Comparison of ENCODE assay signal across 32 cellular contexts in the genomic region with DNA sequence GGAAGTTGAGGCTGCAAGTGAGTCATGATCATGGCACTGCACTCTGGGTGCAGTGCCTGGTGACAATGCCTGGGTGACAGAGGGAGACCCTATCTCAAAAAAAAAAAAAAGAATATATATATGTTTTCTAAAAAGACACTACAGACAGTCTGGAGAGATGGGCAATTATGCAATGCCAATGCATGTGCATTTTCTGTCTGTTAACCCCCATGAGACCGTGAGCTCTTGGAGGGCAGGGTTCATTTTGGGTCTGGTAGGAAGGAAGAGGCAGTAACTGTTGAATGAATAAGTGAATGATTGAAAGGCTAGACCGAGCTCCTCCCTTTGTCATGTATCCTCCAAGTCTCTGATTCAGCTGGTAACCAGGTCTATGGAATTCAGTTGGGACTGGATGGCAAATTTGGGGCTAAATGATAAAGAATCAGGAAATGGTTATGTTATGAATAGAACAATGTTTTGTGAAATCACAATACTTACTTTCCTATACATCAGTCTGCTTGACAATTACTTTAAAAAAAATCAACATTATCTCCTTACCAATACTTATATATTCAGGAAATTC. TPM values are rescaled to one million over a fixed set of nuclear protein-coding genes. Genes with fewer than 3 reads are reported as not detected.
"Had no signal": no experiment of that assay in that cellular context is flagged by ENCODE, and none has a peak within 500 bp of the region (broad histone marks: within the 10 kb centered on the region; RNA-seq: fewer than 3 reads in every experiment).

No MANE protein-coding gene starts in this region.

- H3K27ac Mint-ChIP-seq: activated naive CD8-positive, alpha-beta T cell; activated T-helper 2 cell treated with anti-CD3 and anti-CD28 coated beads, Interferon-gamma antibody, Interleukin-2, Interleukin-4, amounts not matched to agents 10 μg/mL and 5 μg/mL and 100 μg/mL, durations not matched to agents 14 hours and 24 hours and 36 hours; mesothelial cell of epicardium; stimulated activated memory B cell treated with anti-CD40 and anti-IgM and Interleukin-4, amounts not matched to agents 10 μg/mL and 1 μg/mL and 100 μg/mL, for 72 hours; stimulated activated naive CD8-positive, alpha-beta T cell treated with anti-CD3 and anti-CD28 coated beads, Interleukin-15, amount 100 ng/mL, for 72 hours; T-helper 2 cell treated with Interferon-gamma antibody and Interleukin-4, amounts not matched to agents 5 μg/mL and 100 μg/mL, for 36 hours had no signal

- H3K4me3 Mint-ChIP-seq: activated naive CD8-positive, alpha-beta T cell; central memory CD8-positive, alpha-beta T cell; mesothelial cell of epicardium; naive thymus-derived CD4-positive, alpha-beta T cell; stimulated activated memory B cell treated with anti-CD40 and anti-IgM and Interleukin-4, amounts not matched to agents 10 μg/mL and 1 μg/mL and 100 μg/mL, for 72 hours; stimulated activated naive CD8-positive, alpha-beta T cell treated with anti-CD3 and anti-CD28 coated beads, Interleukin-15, amount 100 ng/mL, for 72 hours; T-helper 2 cell treated with Interferon-gamma antibody and Interleukin-4, amounts not matched to agents 5 μg/mL and 100 μg/mL, for 36 hours had no signal

- ATAC-seq: activated CD4-positive, CD25-positive, alpha-beta regulatory T cell treated with anti-CD3 and anti-CD28 coated beads, Interleukin-2, amount 50 U/mL, for 24 hours; naive thymus-derived CD4-positive, alpha-beta T cell; stimulated activated memory B cell treated with anti-CD40 and anti-IgM and Interleukin-4, amounts not matched to agents 10 μg/mL and 1 μg/mL and 100 μg/mL, for 72 hours; stimulated activated naive CD8-positive, alpha-beta T cell treated with anti-CD3 and anti-CD28 coated beads, Interleukin-15, amount 100 ng/mL, for 72 hours; upper lobe of right lung had no signal

- H3K27me3 ChIP-seq: dorsolateral prefrontal cortex, gastroesophageal sphincter, hepatocyte, upper lobe of right lung had no signal

- H3K36me3 ChIP-seq: gastroesophageal sphincter, upper lobe of right lung, WERI-Rb-1 had no signal

- H2AFZ ChIP-seq: hepatocyte, parathyroid adenoma had no signal

- H3K27ac ChIP-seq: hepatocyte, parathyroid adenoma, psoas muscle, upper lobe of right lung, WERI-Rb-1 had no signal

- H3K9me3 ChIP-seq: gastroesophageal sphincter, psoas muscle, upper lobe of right lung had no signal

- H3K4me2 ChIP-seq: hepatocyte, smooth muscle cell had no signal

- H3K36me3 Mint-ChIP-seq: activated naive CD8-positive, alpha-beta T cell; mesothelial cell of epicardium; naive thymus-derived CD4-positive, alpha-beta T cell; stimulated activated memory B cell treated with anti-CD40 and anti-IgM and Interleukin-4, amounts not matched to agents 10 μg/mL and 1 μg/mL and 100 μg/mL, for 72 hours had no signal

- H3K9ac ChIP-seq: parathyroid adenoma had no signal

- H3K4me1 ChIP-seq: parathyroid adenoma, upper lobe of right lung had no signal

- DNase-seq: activated CD4-positive, alpha-beta T cell treated with anti-CD3 and anti-CD28 coated beads for 48 hours; activated CD4-positive, alpha-beta T cell treated with anti-CD3 and anti-CD28 coated beads, Interleukin-2, amount 50 U/mL, for 48 hours; activated naive CD4-positive, alpha-beta T cell; activated T-cell treated with anti-CD3 and anti-CD28 coated beads, Interleukin-2, amount 50 U/mL, for 48 hours; anterior cingulate cortex; dorsolateral prefrontal cortex; effector memory CD4-positive, alpha-beta T cell; erythroblast; kidney; naive thymus-derived CD4-positive, alpha-beta T cell; occipital lobe; psoas muscle; stimulated activated CD4-positive, alpha-beta T cell treated with anti-CD3 and anti-CD28 coated beads, Interleukin-1b, Interleukin-23, amount 100 ng/mL, for 48 hours; stimulated activated CD4-positive, alpha-beta T cell treated with anti-CD3 and anti-CD28 coated beads, Interleukin-4, amount 100 ng/mL, for 4 hours; stimulated activated CD8-positive, alpha-beta memory T cell treated with anti-CD3 and anti-CD28 coated beads, Interleukin-4, amount 100 ng/mL, for 48 hours; stimulated activated naive CD8-positive, alpha-beta T cell treated with anti-CD3 and anti-CD28 coated beads, Interleukin-15, amount 100 ng/mL, for 72 hours; substantia nigra; T-helper 1 cell; upper lobe of right lung; WERI-Rb-1 had no signal

- H3K4me3 ChIP-seq: dorsolateral prefrontal cortex, gastroesophageal sphincter, hepatocyte, psoas muscle, smooth muscle cell, upper lobe of right lung had no signal

- H3K9me3 Mint-ChIP-seq: activated T-helper 2 cell treated with anti-CD3 and anti-CD28 coated beads, Interferon-gamma antibody, Interleukin-2, Interleukin-4, amounts not matched to agents 10 μg/mL and 5 μg/mL and 100 μg/mL, durations not matched to agents 14 hours and 24 hours and 36 hours; central memory CD8-positive, alpha-beta T cell; mesothelial cell of epicardium; naive thymus-derived CD4-positive, alpha-beta T cell; stimulated activated memory B cell treated with anti-CD40 and anti-IgM and Interleukin-4, amounts not matched to agents 10 μg/mL and 1 μg/mL and 100 μg/mL, for 72 hours; stimulated activated naive CD8-positive, alpha-beta T cell treated with anti-CD3 and anti-CD28 coated beads, Interleukin-15, amount 100 ng/mL, for 72 hours; T-helper 2 cell treated with Interferon-gamma antibody and Interleukin-4, amounts not matched to agents 5 μg/mL and 100 μg/mL, for 36 hours had no signal

- H3K79me2 ChIP-seq: parathyroid adenoma had no signal

RNA-seq across cellular contexts. Expression of gene NNAT, which starts 12.2 kb away (rescaled TPM):
- total RNA-seq: activated T-helper 2 cell treated with anti-CD3 and anti-CD28 coated beads, Interferon-gamma antibody, Interleukin-2, Interleukin-4, amounts not matched to agents 10 μg/mL and 5 μg/mL and 100 μg/mL, durations not matched to agents 14 hours and 24 hours and 36 hours; bronchial epithelial cell; hepatocyte; naive thymus-derived CD4-positive, alpha-beta T cell; smooth muscle cell had no signal
